In genomic region chr19:694481-695349, GRCh38 we compare ENCODE assay signal across 2 cellular contexts.
TF ChIP-seq lines count a peak whose summit lies in the region.

No MANE protein-coding gene starts in this region.

TF ChIP-seq in HEK293, 187 proteins besides CTCF, POLR2A, EP300 and RAD21:
- TF ChIP-seq GLI4 (tag by site-specific recombination; IDR thresholded peaks at IDR 0.05): no peak
- TF ChIP-seq ZBTB17 (tag by site-specific recombination; IDR thresholded peaks at IDR 0.05): no peak
- no peak for TF ChIP-seq PRDM10 (tag by site-specific recombination; IDR thresholded peaks at IDR 0.05)
- TF ChIP-seq ZNF132 (tag by site-specific recombination; IDR thresholded peaks at IDR 0.05; ENCODE audit: borderline replicate concordance): no peak
- peak; percentile 92 for TF ChIP-seq SCRT2 (tag by site-specific recombination; IDR thresholded peaks at IDR 0.05)
- TF ChIP-seq ZNF23 (tag by site-specific recombination; IDR thresholded peaks at IDR 0.05; ENCODE audit: borderline replicate concordance): no peak
- TF ChIP-seq SCRT1 (tag by site-specific recombination; IDR thresholded peaks at IDR 0.05; ENCODE audit: borderline replicate concordance): peak; percentile 98
- TF ChIP-seq ZFHX2 (tag by site-specific recombination; conservative IDR thresholded peaks at IDR 0.05): no peak
- TF ChIP-seq ELK4 (IDR thresholded peaks at IDR 0.05; ENCODE audit: borderline replicate concordance, low read depth, low read length): no peak
- TF ChIP-seq ZNF146 (tag by site-specific recombination; IDR thresholded peaks at IDR 0.05): no peak
- no peak for TF ChIP-seq ZNF488 (tag by site-specific recombination; IDR thresholded peaks at IDR 0.05)
- no peak for TF ChIP-seq ZNF660 (tag by site-specific recombination; IDR thresholded peaks at IDR 0.05)
- TF ChIP-seq ZSCAN16 (tag by site-specific recombination; IDR thresholded peaks at IDR 0.05): no peak
TF ChIP-seq in HEK293: peak in this region for 2.

TF ChIP-seq in K562, 482 proteins besides CTCF, POLR2A, EP300 and RAD21:
- no peak for TF ChIP-seq ATF1 (CRISPR knock-in tag; IDR thresholded peaks at IDR 0.05)
- TF ChIP-seq ATF1 (tag; IDR thresholded peaks at IDR 0.05): no peak
- peak; percentile 39; the same call in 1 of the 2 replicates for TF ChIP-seq ZBTB7A (IDR thresholded peaks at IDR 0.05; ENCODE audit: borderline replicate concordance, control insufficient read depth, low read depth, low read length)
- 0 out of 2 replicates have a peak, but pooled peaks have one; percentile 28 for TF ChIP-seq POLR2G (IDR thresholded peaks at IDR 0.05; ENCODE audit: low read depth, low read length)
- TF ChIP-seq TAF15 (IDR thresholded peaks at IDR 0.05; ENCODE audit: low read depth, low read length): no peak
TF ChIP-seq in K562: peak in this region for 2.
